18 cellular contexts compared by ENCODE assay signal in genomic region chr7:155394413-155394812, GRCh38.
A peak's percentile ranks its signal among the peaks of the same experiment; 100 is the strongest.
DNase-seq lines count a peak whose midpoint lies in the region; TF ChIP-seq lines count a peak whose summit lies in the region.
"Had no signal": no experiment of that assay in that cellular context is flagged by ENCODE, and none has a peak within 500 bp of the region (broad histone marks: within the 10 kb centered on the region; RNA-seq: fewer than 3 reads in every experiment).

No MANE protein-coding gene starts in this region.

- H3K27me3 ChIP-seq in layer of hippocampus (ENCODE audit: control insufficient read depth, insufficient read depth, low read length) (peaks cover 4% of the 10 kb centered on the region), spleen (replicated peaks in 1 of 7) (peaks cover 0 to 84% (median 5%) of the 10 kb centered on the region in 7 donors)

- WGBS in spleen, 5 donors: 86 to 93% (median 91%) methylated on average over 7 of the region's 7 CpGs

- no peaks in the 10 kb centered on the region for H3K36me3 ChIP-seq in spleen
- H3K36me3 ChIP-seq: BE2C, BLaER1 had no signal

- no peak overlapping the region for H3K4me3 ChIP-seq in spleen
- H3K4me3 ChIP-seq: BLaER1, GM12878 had no signal

- no peak for TF ChIP-seq CTCF in spleen (IDR thresholded peaks at IDR 0.05 in 8 of 11, conservative IDR thresholded peaks at IDR 0.05 in 3 of 11)

- H3K27ac ChIP-seq in cingulate gyrus (ENCODE audit: low read depth, low read length) (peak overlapping the region; percentile 88), layer of hippocampus (ENCODE audit: low read depth, low read length) (peak overlapping the region; percentile 83), spleen (no peak overlapping the region), temporal lobe (ENCODE audit: low read depth, low read length) (peak overlapping the region; percentile 84)
- H3K27ac ChIP-seq: BLaER1 had no signal

- intact Hi-C loops in spleen (cut with DNase I; ENCODE audit: low total_unique reads): no loop called here

- peak; percentile 58 for DNase-seq in spleen
- DNase-seq in stimulated activated CD8-positive, alpha-beta memory T cell treated with anti-CD3 and anti-CD28 coated beads, Interleukin-4, amount 100 ng/mL, for 48 hours: no peak
- no peak for DNase-seq in NCI-H526 treated with DMSO at 0.1 percent for 48 hours (lab: John Stamatoyannopoulos, UW)
- DNase-seq in DMS153 (lab: John Stamatoyannopoulos, UW): no peak
- no peak for DNase-seq in germinal center (ENCODE audit: low spot score)
- DNase-seq: 8988T; ACHN; BE2C; CD4-positive, alpha-beta memory T cell; CD4-positive, CD25-positive, alpha-beta regulatory T cell; CD8-positive, alpha-beta memory T cell; DMS79 treated with DMSO at 0.1 percent for 48 hours; GF-D8 had no signal

- H3K9me3 ChIP-seq in spleen: no peaks in the 10 kb centered on the region
- H3K9me3 ChIP-seq: BE2C, BLaER1 had no signal

- H3K4me1 ChIP-seq in spleen: no peaks in the 10 kb centered on the region
- H3K4me1 ChIP-seq: BE2C, BLaER1 had no signal

- TF ChIP-seq POLR2A in spleen (IDR thresholded peaks at IDR 0.05): no peak

Comparison
In these comparisons a context has a peak if more than half of its experiments do, and no peak if none do; other contexts are left out.
1. H3K27ac ChIP-seq: peak in cingulate gyrus (single experiment), layer of hippocampus (single experiment) and temporal lobe (single experiment); none in spleen (0 of 8).